ENCODE assay signal across 12 cellular contexts in the genomic region with DNA sequence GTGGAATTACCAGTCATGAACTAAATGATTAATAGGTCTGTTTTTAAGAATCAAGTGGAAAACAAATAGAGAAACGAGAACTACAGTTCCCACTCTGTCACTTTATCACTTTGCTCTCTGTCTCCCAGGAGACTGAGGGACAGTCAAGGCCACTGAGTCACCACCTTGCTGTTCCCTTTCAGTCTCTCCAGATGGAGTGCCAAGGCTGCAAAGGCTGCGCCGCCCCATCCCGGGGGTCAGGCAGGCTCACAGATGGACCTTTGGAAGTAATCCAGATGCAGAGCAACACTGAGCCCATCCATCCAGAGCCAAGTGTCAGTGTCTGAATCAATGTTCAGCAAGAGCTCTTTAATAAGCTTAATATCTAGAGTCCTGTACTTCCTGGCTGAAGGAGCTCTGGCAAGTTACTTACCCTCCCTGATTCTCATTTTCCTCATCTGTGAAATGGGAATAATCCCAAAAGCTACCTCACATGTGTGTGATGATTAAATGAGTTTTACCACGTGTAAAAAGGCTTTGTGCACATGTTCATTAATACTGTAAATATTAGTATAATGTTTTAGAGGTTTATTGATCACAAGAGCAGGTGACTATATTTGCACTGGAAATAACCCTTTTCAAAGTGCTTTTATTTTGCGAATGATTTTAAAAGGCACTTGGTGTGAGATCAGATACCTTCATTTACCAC. TPM values are rescaled to one million over a fixed set of nuclear protein-coding genes. Genes with fewer than 3 reads are reported as not detected.
DNase-seq lines count a peak whose midpoint lies in the region; ATAC-seq, FAIRE-seq and TF ChIP-seq lines count a peak whose summit lies in the region.
"Had no signal": no experiment of that assay in that cellular context is flagged by ENCODE, and none has a peak within 500 bp of the region (broad histone marks: within the 10 kb centered on the region; RNA-seq: fewer than 3 reads in every experiment).

No MANE protein-coding gene starts in this region.

- peak overlapping the region; percentile 60 for H2AFZ ChIP-seq in astrocyte (ENCODE audit: low read depth, low read length)

- H3K36me3 ChIP-seq in BE2C (no peaks in the 10 kb centered on the region), astrocyte (ENCODE audit: insufficient read depth, low read length) (no peaks in the 10 kb centered on the region), psoas muscle (ENCODE audit: insufficient read depth in 1 of 2, low read depth in 1 of 2) (no peaks in the 10 kb centered on the region)

- H3K4me1 ChIP-seq in BE2C: no peaks in the 10 kb centered on the region
- H3K4me1 ChIP-seq in astrocyte (ENCODE audit: insufficient read depth, low read length): no peaks in the 10 kb centered on the region
- H3K4me1 ChIP-seq in psoas muscle: no peaks in the 10 kb centered on the region
- H3K4me1 ChIP-seq: testis had no signal

- peaks cover 1% of the 10 kb centered on the region for H3K36me3 Mint-ChIP-seq in astrocyte (ENCODE audit: low read depth, unreplicated experiment)
- H3K36me3 Mint-ChIP-seq in activated CD4-positive, alpha-beta T cell treated with anti-CD3 and anti-CD28 coated beads, Interleukin-2, amount 10 ng/mL, durations not matched to agents 24 days and 14 days (ENCODE audit: low read depth): no peaks in the 10 kb centered on the region

- intact Hi-C loops in psoas muscle (cut with DNase I): no loop called here
- intact Hi-C loops in activated CD4-positive, alpha-beta T cell treated with anti-CD3 and anti-CD28 coated beads, Interleukin-2, amount 10 ng/mL, durations not matched to agents 24 days and 14 days (cut with micrococcal nuclease): no loop called here

- H3K27ac ChIP-seq in astrocyte (ENCODE audit: low read depth, low read length) (peak overlapping the region; percentile 3), psoas muscle (no peak overlapping the region)
- H3K27ac ChIP-seq: testis had no signal

- H3K9me3 Mint-ChIP-seq in astrocyte (ENCODE audit: unreplicated experiment): peaks cover 1% of the 10 kb centered on the region
- no peaks in the 10 kb centered on the region for H3K9me3 Mint-ChIP-seq in activated CD4-positive, alpha-beta T cell treated with anti-CD3 and anti-CD28 coated beads, Interleukin-2, amount 10 ng/mL, durations not matched to agents 24 days and 14 days
- H3K9me3 Mint-ChIP-seq: central memory CD8-positive, alpha-beta T cell had no signal

- H3K9me3 ChIP-seq in BE2C (no peaks in the 10 kb centered on the region), astrocyte (ENCODE audit: insufficient read depth, low read depth, low read length) (no peaks in the 10 kb centered on the region), psoas muscle (no peaks in the 10 kb centered on the region)
- H3K9me3 ChIP-seq: testis had no signal

- peak overlapping the region; percentile 20 for H3K9ac ChIP-seq in astrocyte (ENCODE audit: low read length)

- H3K4me2 ChIP-seq in astrocyte (ENCODE audit: low read length): peak overlapping the region; percentile 43

- no peak for TF ChIP-seq CTCF in BE2C (IDR thresholded peaks at IDR 0.05; ENCODE audit: low read depth, low read length)
- no peak for TF ChIP-seq CTCF in astrocyte (IDR thresholded peaks at IDR 0.05; ENCODE audit: insufficient read depth, low read depth, low read length)
- no peak for TF ChIP-seq CTCF in psoas muscle (IDR thresholded peaks at IDR 0.05)

- H3K4me1 Mint-ChIP-seq in astrocyte (ENCODE audit: low read depth, unreplicated experiment): peaks cover 7% of the 10 kb centered on the region
- H3K4me1 Mint-ChIP-seq in activated CD4-positive, alpha-beta T cell treated with anti-CD3 and anti-CD28 coated beads, Interleukin-2, amount 10 ng/mL, durations not matched to agents 24 days and 14 days: no peaks in the 10 kb centered on the region
- H3K4me1 Mint-ChIP-seq: central memory CD8-positive, alpha-beta T cell had no signal

- peak; percentile 13 for DNase-seq in BE2C
- peak; percentile 52 for DNase-seq in astrocyte (ENCODE audit: low read depth)
- peak; percentile 15 for DNase-seq in hepatic stellate cell (ENCODE audit: low spot score)
- peak; percentile 50 to 75 for DNase-seq in psoas muscle
- DNase-seq in amniotic stem cell (lab: John Stamatoyannopoulos, UW): no peak
- no peak for DNase-seq in effector CD4-positive, alpha-beta T cell
- DNase-seq in activated CD4-positive, alpha-beta T cell treated with anti-CD3 and anti-CD28 coated beads, Interleukin-2, amount 10 ng/mL, durations not matched to agents 24 days and 14 days: no peak
- DNase-seq: H7, testis had no signal

- no peaks in the 10 kb centered on the region for H4K20me1 ChIP-seq in astrocyte (ENCODE audit: insufficient read depth, low read length)

- no peak overlapping the region for H3K4me3 Mint-ChIP-seq in astrocyte (ENCODE audit: unreplicated experiment)
- no peak overlapping the region for H3K4me3 Mint-ChIP-seq in activated CD4-positive, alpha-beta T cell treated with anti-CD3 and anti-CD28 coated beads, Interleukin-2, amount 10 ng/mL, durations not matched to agents 24 days and 14 days
- H3K4me3 Mint-ChIP-seq: central memory CD8-positive, alpha-beta T cell had no signal

- H3K4me3 ChIP-seq in BE2C (ENCODE audit: low read depth, low read length) (no peak overlapping the region), astrocyte (ENCODE audit: insufficient read depth, low read depth, low read length) (no peak overlapping the region), psoas muscle (no peak overlapping the region)
- H3K4me3 ChIP-seq: testis had no signal

- 19 to 25% (median 24%) methylated on average over 6 of the region's 6 CpGs for WGBS in psoas muscle, 3 donors

- H3K79me2 ChIP-seq in astrocyte (ENCODE audit: insufficient read depth, low read length): no peaks in the 10 kb centered on the region

- ATAC-seq in psoas muscle: peak in 1 of 4 donors; percentile 62
- no peak for ATAC-seq in GM21825 (IDR thresholded peaks at IDR 0.05; ENCODE audit: unreplicated experiment)

- FAIRE-seq in astrocyte (lab: Jason Lieb, UNC): no peak
- FAIRE-seq: TTC549 had no signal

- H3K27me3 ChIP-seq in BE2C: no peaks in the 10 kb centered on the region
- no peaks in the 10 kb centered on the region for H3K27me3 ChIP-seq in astrocyte (ENCODE audit: insufficient read depth, low read length)
- no peaks in the 10 kb centered on the region for H3K27me3 ChIP-seq in psoas muscle (ENCODE audit: insufficient read depth in 3 of 3, low read length in 2 of 3)
- H3K27me3 ChIP-seq: testis had no signal

- no peak overlapping the region for H3K27ac Mint-ChIP-seq in astrocyte (ENCODE audit: unreplicated experiment)
- no peak overlapping the region for H3K27ac Mint-ChIP-seq in activated CD4-positive, alpha-beta T cell treated with anti-CD3 and anti-CD28 coated beads, Interleukin-2, amount 10 ng/mL, durations not matched to agents 24 days and 14 days

- H3K27me3 Mint-ChIP-seq in astrocyte (ENCODE audit: low read depth, unreplicated experiment): peaks cover 9% of the 10 kb centered on the region
- no peaks in the 10 kb centered on the region for H3K27me3 Mint-ChIP-seq in activated CD4-positive, alpha-beta T cell treated with anti-CD3 and anti-CD28 coated beads, Interleukin-2, amount 10 ng/mL, durations not matched to agents 24 days and 14 days
- H3K27me3 Mint-ChIP-seq: central memory CD8-positive, alpha-beta T cell had no signal

RNA-seq across cellular contexts. Expression of a gene that starts 43.0 kb away (rescaled TPM):
- polyA plus RNA-seq in BE2C (2012; ENCODE audit: insufficient read depth, insufficient read length, low read depth): not detected
- 146 and 155 TPM in 2 replicates for total RNA-seq in astrocyte
- 10 to 100 TPM; 11.2 to 20.6 (median 17.7) TPM for total RNA-seq in psoas muscle
- polyA plus RNA-seq in psoas muscle: 1 to 10 TPM; 6.3 to 9.1 (median 8.5) TPM
- total RNA-seq in activated CD4-positive, alpha-beta T cell treated with anti-CD3 and anti-CD28 coated beads, Interleukin-2, amount 10 ng/mL, durations not matched to agents 24 days and 14 days: not detected in 2 replicates

Comparison
In these comparisons a context has a peak if more than half of its experiments do, and no peak if none do; other contexts are left out.
1. DNase-seq: peak in BE2C (single experiment), astrocyte (single experiment), hepatic stellate cell (single experiment) and psoas muscle (2 of 2); none in amniotic stem cell (single experiment), effector CD4-positive, alpha-beta T cell (single experiment) and activated CD4-positive, alpha-beta T cell treated with anti-CD3 and anti-CD28 coated beads, Interleukin-2, amount 10 ng/mL, durations not matched to agents 24 days and 14 days (single experiment).
2. RNA of a gene that starts 43.0 kb away (total RNA-seq): 146 to 155 TPM in astrocyte and 11.2 to 20.6 TPM in psoas muscle; not detected in activated CD4-positive, alpha-beta T cell treated with anti-CD3 and anti-CD28 coated beads, Interleukin-2, amount 10 ng/mL, durations not matched to agents 24 days and 14 days; every median in the first group is over 10 times any median in the second.